ENCODE assay signal across 20 cellular contexts in the genomic region with DNA sequence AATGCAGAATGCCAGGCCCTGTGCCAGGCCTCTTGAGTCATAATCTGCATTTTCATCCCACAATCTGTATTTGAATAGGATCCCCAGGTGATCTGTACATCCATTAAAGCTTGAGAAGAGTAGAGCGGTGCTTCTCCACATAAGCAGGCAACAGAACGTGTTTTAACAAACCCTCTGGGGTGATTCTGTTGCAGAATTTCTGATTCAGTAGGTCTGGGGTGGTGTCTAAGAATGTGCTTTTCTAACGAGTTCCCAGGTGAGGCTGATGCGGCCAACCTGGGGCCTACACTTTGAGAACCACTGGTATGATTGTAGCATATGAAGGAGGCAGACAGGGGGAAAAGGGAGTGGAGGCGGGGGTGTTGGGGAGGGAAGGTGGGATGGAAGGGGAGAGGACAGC.
"Had no signal": no experiment of that assay in that cellular context is flagged by ENCODE, and none has a peak within 500 bp of the region (broad histone marks: within the 10 kb centered on the region; RNA-seq: fewer than 3 reads in every experiment).

No MANE protein-coding gene starts in this region.

- H3K9me3 ChIP-seq: esophagus squamous epithelium, ovary, spleen, tibial artery, upper lobe of right lung, vagina had no signal

- FAIRE-seq: islet of Langerhans had no signal

- H3K4me2 ChIP-seq: neural progenitor cell had no signal

- ATAC-seq: left lobe of liver; natural killer cell treated with Interleukin-12 subunit alpha and Interleukin-12 subunit beta and Interleukin-15 and Interleukin-18, amount 100 ng/mL, for 72 hours; right cardiac atrium; stimulated activated memory B cell treated with anti-CD40 and anti-IgM and Interleukin-4, amounts not matched to agents 10 μg/mL and 1 μg/mL and 100 μg/mL, for 72 hours; upper lobe of right lung had no signal

- H3K27ac ChIP-seq: coronary artery, neural progenitor cell, ovary, spleen, tibial artery, upper lobe of right lung, vagina had no signal

- H3K36me3 ChIP-seq: esophagus squamous epithelium, neural progenitor cell, ovary, spleen, tibial artery, upper lobe of right lung, vagina had no signal

- H3K27me3 ChIP-seq: neural progenitor cell, ovary, upper lobe of right lung, vagina had no signal

- H3K9ac ChIP-seq: neural progenitor cell had no signal

- H3K4me3 ChIP-seq: coronary artery, esophagus squamous epithelium, neural progenitor cell, ovary, spleen, tibial artery, upper lobe of right lung, vagina had no signal

- H3K4me1 ChIP-seq: spleen, tibial artery, upper lobe of right lung, vagina had no signal

- H2AFZ ChIP-seq: neural progenitor cell had no signal

- DNase-seq: effector CD4-positive, alpha-beta T cell; esophagus squamous epithelium; foreskin fibroblast; hippocampal formation; nucleus accumbens; ovary; right cardiac atrium; spleen; stimulated activated CD4-positive, alpha-beta T cell treated with anti-CD3 and anti-CD28 coated beads, Interleukin-15, amount 100 ng/mL, for 24 hours; stimulated activated CD4-positive, alpha-beta T cell treated with anti-CD3 and anti-CD28 coated beads, Interleukin-1b, Interleukin-23, amount 100 ng/mL, for 48 hours; stimulated activated CD4-positive, alpha-beta T cell treated with anti-CD3 and anti-CD28 coated beads, Interleukin-4, amount 100 ng/mL, for 24 hours; tibial artery; upper lobe of right lung had no signal
